21 cellular contexts compared by ENCODE assay signal in genomic region chr13:99909836-99910619, GRCh38.
DNase-seq lines count a peak whose midpoint lies in the region; ATAC-seq and TF ChIP-seq lines count a peak whose summit lies in the region.
"Had no signal": no experiment of that assay in that cellular context is flagged by ENCODE, and none has a peak within 500 bp of the region (broad histone marks: within the 10 kb centered on the region; RNA-seq: fewer than 3 reads in every experiment).

No MANE protein-coding gene starts in this region.

- in situ Hi-C loops in brain microvascular endothelial cell (cut with HindIII; ENCODE audit: low pct_ligation_motif_present, low sequenced_read_pairs): no loop called here

- H3K4me3 ChIP-seq in brain microvascular endothelial cell (ENCODE audit: low read depth, low read length) (no peak overlapping the region), neuronal stem cell (ENCODE audit: low read length in 2 of 2) (no peak overlapping the region), sigmoid colon (no peak overlapping the region)
- H3K4me3 ChIP-seq: HAP-1, PC-9, prostate gland, SK-N-MC, smooth muscle cell had no signal

- no peak for TF ChIP-seq CTCF in brain microvascular endothelial cell (IDR thresholded peaks at IDR 0.05; ENCODE audit: low read depth, low read length, missing control alignments)
- TF ChIP-seq CTCF in sigmoid colon (IDR thresholded peaks at IDR 0.05): no peak

- H2BK120ac ChIP-seq in neuronal stem cell (ENCODE audit: low read depth, low read length): no peak overlapping the region

- WGBS in neuronal stem cell (ENCODE audit: extremely low coverage in 2 of 2, insufficient read length in 2 of 2, insufficient replicate concordance in 1 of 2), 2 donors: no CpG with 5 or more reads among the region's 5 CpGs
- 41 to 69% methylated on average over 5 of the region's 5 CpGs for WGBS in sigmoid colon, 2 donors

- H3K36me3 Mint-ChIP-seq in activated CD4-positive, alpha-beta T cell treated with anti-CD3 and anti-CD28 coated beads, Interleukin-2, amount 10 ng/mL, durations not matched to agents 7 days and 5 days (ENCODE audit: low read depth): peaks cover 4% of the 10 kb centered on the region

- CTCF ChIA-PET in activated CD4-positive, alpha-beta T cell treated with anti-CD3 and anti-CD28 coated beads, Interleukin-2, amount 10 ng/mL, durations not matched to agents 7 days and 5 days (lab: Charles Lee): interaction anchor here (0.6 to 0.9 kb wide), 3 partner anchors 9 to 160 kb away, joined by 3 read pairs; no protein-coding TSS in a partner anchor

- no peak overlapping the region for H2BK15ac ChIP-seq in neuronal stem cell (ENCODE audit: low read length)

- no peak overlapping the region for H4K8ac ChIP-seq in neuronal stem cell (ENCODE audit: low read depth, low read length)

- H3K36me3 ChIP-seq in brain microvascular endothelial cell (replicated peaks): no peaks in the 10 kb centered on the region
- no peaks in the 10 kb centered on the region for H3K36me3 ChIP-seq in neuronal stem cell (replicated peaks in 1 of 2; ENCODE audit: control insufficient read depth in 2 of 2, insufficient read depth in 2 of 2, low read length in 2 of 2)
- H3K36me3 ChIP-seq in sigmoid colon: no peaks in the 10 kb centered on the region
- H3K36me3 ChIP-seq: HAP-1, prostate gland had no signal

- H3K4me1 ChIP-seq in neuronal stem cell (ENCODE audit: control insufficient read depth in 2 of 2, insufficient read depth in 1 of 2, low read depth in 1 of 2, low read length in 2 of 2) (peaks cover 5 to 6% of the 10 kb centered on the region in 2 donors), sigmoid colon (no peaks in the 10 kb centered on the region)
- H3K4me1 ChIP-seq: HAP-1, prostate gland had no signal

- no peak for TF ChIP-seq EP300 in sigmoid colon (IDR thresholded peaks at IDR 0.05)

- intact Hi-C loops in sigmoid colon (cut with DNase I): no loop called here

- POLR2A ChIA-PET in activated CD4-positive, alpha-beta T cell treated with anti-CD3 and anti-CD28 coated beads, Interleukin-2, amount 10 ng/mL, durations not matched to agents 7 days and 5 days (lab: Charles Lee): no interaction called here

- H3K4me2 ChIP-seq in neuronal stem cell (ENCODE audit: insufficient read depth, low read length, poor library complexity, severe bottlenecking): no peak overlapping the region
- H3K4me2 ChIP-seq: PC-9, smooth muscle cell had no signal

- no peak overlapping the region for H2AFZ ChIP-seq in neuronal stem cell (ENCODE audit: low read length)
- H2AFZ ChIP-seq: PC-9 had no signal

- peaks cover 0 to 2% of the 10 kb centered on the region in 2 donors for H3K9me3 ChIP-seq in neuronal stem cell (replicated peaks in 1 of 2; ENCODE audit: control insufficient read depth in 2 of 2, insufficient read depth in 1 of 2, low read depth in 1 of 2, low read length in 2 of 2)
- H3K9me3 ChIP-seq in sigmoid colon: no peaks in the 10 kb centered on the region
- H3K9me3 ChIP-seq: HAP-1, prostate gland had no signal

- no peak overlapping the region for H2BK12ac ChIP-seq in neuronal stem cell (ENCODE audit: low read length)

- H3K27ac Mint-ChIP-seq in activated CD4-positive, alpha-beta T cell treated with anti-CD3 and anti-CD28 coated beads, Interleukin-2, amount 10 ng/mL, durations not matched to agents 7 days and 5 days: peak overlapping the region; percentile 69
- H3K27ac Mint-ChIP-seq: activated CD4-positive, alpha-beta T cell treated with anti-CD3 and anti-CD28 coated beads for 36 hours; nephron progenitor cell had no signal

- ATAC-seq in HG03095 (IDR thresholded peaks at IDR 0.05; ENCODE audit: unreplicated experiment) (no peak), HG03520 (IDR thresholded peaks at IDR 0.05; ENCODE audit: unreplicated experiment) (no peak)
- ATAC-seq: activated CD4-positive, alpha-beta T cell treated with anti-CD3 and anti-CD28 coated beads for 36 hours; effector memory CD8-positive, alpha-beta T cell had no signal

- H2AK5ac ChIP-seq in neuronal stem cell (ENCODE audit: low read depth, low read length): peak overlapping the region; percentile 41

- H3K4me3 Mint-ChIP-seq in activated CD4-positive, alpha-beta T cell treated with anti-CD3 and anti-CD28 coated beads, Interleukin-2, amount 10 ng/mL, durations not matched to agents 7 days and 5 days: no peak overlapping the region
- H3K4me3 Mint-ChIP-seq: activated CD4-positive, alpha-beta T cell treated with anti-CD3 and anti-CD28 coated beads for 36 hours; effector memory CD8-positive, alpha-beta T cell; nephron progenitor cell had no signal

- DNase-seq in activated CD4-positive, alpha-beta T cell treated with anti-CD3 and anti-CD28 coated beads, Interleukin-2, amount 10 ng/mL, durations not matched to agents 7 days and 5 days: no peak
- DNase-seq in activated CD4-positive, alpha-beta T cell treated with anti-CD3 and anti-CD28 coated beads, Interleukin-2, amount 50 U/mL, for 1 hour: no peak
- peak; percentile 53 for DNase-seq in NCI-H226
- peak; percentile 11 for DNase-seq in brain microvascular endothelial cell
- DNase-seq in neuronal stem cell (ENCODE audit: low spot score): no peak
- no peak for DNase-seq in sigmoid colon
- DNase-seq: activated CD4-positive, alpha-beta T cell treated with anti-CD3 and anti-CD28 coated beads for 36 hours; activated CD8-positive, alpha-beta memory T cell treated with anti-CD3 and anti-CD28 coated beads, Interleukin-2, amount 50 U/mL, for 4 hours; activated gamma-delta T cell; amygdala; effector memory CD8-positive, alpha-beta T cell; nephron progenitor cell; PC-9; stimulated activated CD4-positive, alpha-beta T cell treated with anti-CD3 and anti-CD28 coated beads, Interleukin-4, amount 100 ng/mL, for 24 hours; T-helper 9 cell had no signal

- no peak overlapping the region for H4K91ac ChIP-seq in neuronal stem cell (ENCODE audit: low read depth, low read length, poor library complexity)

- no peaks in the 10 kb centered on the region for H3K79me1 ChIP-seq in neuronal stem cell (ENCODE audit: low read depth, low read length)

- H3K18ac ChIP-seq in neuronal stem cell (ENCODE audit: low read length): no peak overlapping the region

- H3K4me1 Mint-ChIP-seq in activated CD4-positive, alpha-beta T cell treated with anti-CD3 and anti-CD28 coated beads, Interleukin-2, amount 10 ng/mL, durations not matched to agents 7 days and 5 days: peaks cover 34% of the 10 kb centered on the region

- no peak overlapping the region for H2BK5ac ChIP-seq in neuronal stem cell (ENCODE audit: low read length)

- no peak overlapping the region for H3K23ac ChIP-seq in neuronal stem cell (ENCODE audit: low read depth, low read length, poor library complexity)

- no peaks in the 10 kb centered on the region for H3K9me3 Mint-ChIP-seq in activated CD4-positive, alpha-beta T cell treated with anti-CD3 and anti-CD28 coated beads, Interleukin-2, amount 10 ng/mL, durations not matched to agents 7 days and 5 days
- H3K9me3 Mint-ChIP-seq: effector memory CD8-positive, alpha-beta T cell; nephron progenitor cell had no signal

- no peak overlapping the region for H3K14ac ChIP-seq in neuronal stem cell (ENCODE audit: low read length)

- peaks cover 3% of the 10 kb centered on the region for H3K27me3 ChIP-seq in brain microvascular endothelial cell (replicated peaks)
- H3K27me3 ChIP-seq in neuronal stem cell (ENCODE audit: control insufficient read depth in 3 of 3, insufficient read depth in 3 of 3, low read depth in 1 of 3, low read length in 3 of 3): no peaks in the 10 kb centered on the region
- peaks cover 3 to 88% (median 17%) of the 10 kb centered on the region in 3 donors for H3K27me3 ChIP-seq in sigmoid colon

- TF ChIP-seq POLR2A in sigmoid colon (IDR thresholded peaks at IDR 0.05): no peak

- peaks cover 25% of the 10 kb centered on the region for H3K27me3 Mint-ChIP-seq in activated CD4-positive, alpha-beta T cell treated with anti-CD3 and anti-CD28 coated beads, Interleukin-2, amount 10 ng/mL, durations not matched to agents 7 days and 5 days

- no peak overlapping the region for H3K4ac ChIP-seq in neuronal stem cell (ENCODE audit: low read length)

- H3K9ac ChIP-seq in neuronal stem cell (ENCODE audit: low read depth, low read length, poor library complexity): no peak overlapping the region

- H3K27ac ChIP-seq in brain microvascular endothelial cell (no peak overlapping the region), neuronal stem cell (replicated peaks; ENCODE audit: low read length) (no peak overlapping the region), sigmoid colon (no peak overlapping the region)
- H3K27ac ChIP-seq: PC-9, prostate gland, SK-N-MC had no signal

Comparison
In these comparisons a context has a peak if more than half of its experiments do, and no peak if none do; other contexts are left out.
1. DNase-seq: peak in NCI-H226 (single experiment) and brain microvascular endothelial cell (single experiment); none in activated CD4-positive, alpha-beta T cell treated with anti-CD3 and anti-CD28 coated beads, Interleukin-2, amount 10 ng/mL, durations not matched to agents 7 days and 5 days (single experiment), activated CD4-positive, alpha-beta T cell treated with anti-CD3 and anti-CD28 coated beads, Interleukin-2, amount 50 U/mL, for 1 hour (single experiment), neuronal stem cell (single experiment) and sigmoid colon (single experiment).